Comparison of ENCODE assay signal across 7 cellular contexts in genomic region chr6:7058250-7058923, GRCh38. TPM values are rescaled to one million over a fixed set of nuclear protein-coding genes. Genes with fewer than 3 reads are reported as not detected.
A peak's percentile ranks its signal among the peaks of the same experiment; 100 is the strongest.
DNase-seq lines count a peak whose midpoint lies in the region; ATAC-seq and TF ChIP-seq lines count a peak whose summit lies in the region.

No MANE protein-coding gene starts in this region.

- no peaks in the 10 kb centered on the region for H3K9me3 Mint-ChIP-seq in activated T-helper 1 cell treated with anti-CD3 and anti-CD28 coated beads, Interleukin-12 subunit alpha, Interleukin-12 subunit beta, Interleukin-2, Interleukin-4 antibody, amounts not matched to agents 30 ng/mL and 10 ng/mL and 1 ng/mL, durations not matched to agents 14 hours and 24 hours and 36 hours

- peaks cover 65% of the 10 kb centered on the region for H3K27me3 Mint-ChIP-seq in activated T-helper 1 cell treated with anti-CD3 and anti-CD28 coated beads, Interleukin-12 subunit alpha, Interleukin-12 subunit beta, Interleukin-2, Interleukin-4 antibody, amounts not matched to agents 30 ng/mL and 10 ng/mL and 1 ng/mL, durations not matched to agents 14 hours and 24 hours and 36 hours (ENCODE audit: insufficient read depth)

- no peaks in the 10 kb centered on the region for H3F3A ChIP-seq in MM.1S (ENCODE audit: insufficient read depth, low read length)

- no peak for TF ChIP-seq CTCF in HEK293 (tag by site-specific recombination; IDR thresholded peaks at IDR 0.05)
- no peak for TF ChIP-seq CTCF in MM.1S (IDR thresholded peaks at IDR 0.05; ENCODE audit: low read length)

- ATAC-seq in esophagus mucosa: peak; percentile 97

- POLR2A ChIA-PET in HEK293 (lab: Yijun Ruan, JAX): interaction anchor here (0.6 to 1.8 kb wide), 5 partner anchors 11 to 49 kb away, joined by 3 to 6 read pairs (median 4); partner anchors contain the start of gene RREB1

- H3K27ac ChIP-seq in HEK293 (ENCODE audit: extremely low read depth, low read depth, low read length) (no peak overlapping the region), skin epidermis (peak overlapping the region in 18 of 21 experiments; percentile 4 to 78 (median 59)), MM.1S (ENCODE audit: low read length) (no peak overlapping the region)

- H3K9me3 ChIP-seq in HEK293 (ENCODE audit: control insufficient read depth, insufficient read depth, low read depth, low read length) (no peaks in the 10 kb centered on the region), MM.1S (replicated peaks; ENCODE audit: insufficient read depth, low read length) (no peaks in the 10 kb centered on the region)

- H3K4me3 ChIP-seq in HEK293 (ENCODE audit: low read depth, low read length) (no peak overlapping the region), skin epidermis (no peak overlapping the region), MM.1S (ENCODE audit: low read length) (no peak overlapping the region)

- DNase-seq in OCI-M1 (lab: John Stamatoyannopoulos, UW) (peak; percentile 83), head of caudate nucleus (no peak), MM.1S (no peak)
- no peak for DNase-seq in activated T-helper 1 cell treated with anti-CD3 and anti-CD28 coated beads, Interleukin-12 subunit alpha, Interleukin-12 subunit beta, Interleukin-2, Interleukin-4 antibody, amounts not matched to agents 30 ng/mL and 10 ng/mL and 1 ng/mL, durations not matched to agents 14 hours and 24 hours and 36 hours (ENCODE audit: low spot score)

- CTCF ChIA-PET in HEK293 (lab: Yijun Ruan, JAX): interaction anchor here (0.7 to 1.1 kb wide), 2 partner anchors 10 to 15 kb away, joined by 4 to 5 read pairs; no protein-coding TSS in a partner anchor

- no peaks in the 10 kb centered on the region for H3K9me2 ChIP-seq in MM.1S (replicated peaks; ENCODE audit: insufficient read depth, low read length)

- no peaks in the 10 kb centered on the region for H3K4me1 ChIP-seq in HEK293 (ENCODE audit: control insufficient read depth, insufficient read depth, low read length)
- H3K4me1 ChIP-seq in MM.1S (ENCODE audit: low read length): no peaks in the 10 kb centered on the region

- H3K4me2 ChIP-seq in MM.1S (ENCODE audit: low read depth, low read length): no peak overlapping the region

- peaks cover 9% of the 10 kb centered on the region for H3K4me1 Mint-ChIP-seq in activated T-helper 1 cell treated with anti-CD3 and anti-CD28 coated beads, Interleukin-12 subunit alpha, Interleukin-12 subunit beta, Interleukin-2, Interleukin-4 antibody, amounts not matched to agents 30 ng/mL and 10 ng/mL and 1 ng/mL, durations not matched to agents 14 hours and 24 hours and 36 hours (ENCODE audit: low read depth)

- no peaks in the 10 kb centered on the region for H3K79me2 ChIP-seq in MM.1S (ENCODE audit: low read length)

- H2AFZ ChIP-seq in MM.1S (ENCODE audit: low read length): no peak overlapping the region

- no peaks in the 10 kb centered on the region for H4K20me1 ChIP-seq in MM.1S (ENCODE audit: insufficient read depth, low read length)

- no peaks in the 10 kb centered on the region for H3K36me3 Mint-ChIP-seq in activated T-helper 1 cell treated with anti-CD3 and anti-CD28 coated beads, Interleukin-12 subunit alpha, Interleukin-12 subunit beta, Interleukin-2, Interleukin-4 antibody, amounts not matched to agents 30 ng/mL and 10 ng/mL and 1 ng/mL, durations not matched to agents 14 hours and 24 hours and 36 hours (ENCODE audit: low read depth)

- H3K4me3 Mint-ChIP-seq in activated T-helper 1 cell treated with anti-CD3 and anti-CD28 coated beads, Interleukin-12 subunit alpha, Interleukin-12 subunit beta, Interleukin-2, Interleukin-4 antibody, amounts not matched to agents 30 ng/mL and 10 ng/mL and 1 ng/mL, durations not matched to agents 14 hours and 24 hours and 36 hours: no peak overlapping the region

- no peak overlapping the region for H3K27ac Mint-ChIP-seq in activated T-helper 1 cell treated with anti-CD3 and anti-CD28 coated beads, Interleukin-12 subunit alpha, Interleukin-12 subunit beta, Interleukin-2, Interleukin-4 antibody, amounts not matched to agents 30 ng/mL and 10 ng/mL and 1 ng/mL, durations not matched to agents 14 hours and 24 hours and 36 hours

- intact Hi-C loops in activated T-helper 1 cell treated with anti-CD3 and anti-CD28 coated beads, Interleukin-12 subunit alpha, Interleukin-12 subunit beta, Interleukin-2, Interleukin-4 antibody, amounts not matched to agents 30 ng/mL and 10 ng/mL and 1 ng/mL, durations not matched to agents 14 hours and 24 hours and 36 hours (cut with micrococcal nuclease): no loop called here
- intact Hi-C loops in head of caudate nucleus (cut with DNase I): no loop called here

- no peaks in the 10 kb centered on the region; the same call in 1 of the 2 replicates for H3K27me3 ChIP-seq in MM.1S (replicated peaks; ENCODE audit: insufficient read depth, low read length)

- no peak overlapping the region for H3K9ac ChIP-seq in MM.1S (ENCODE audit: low read length)

- H3K36me3 ChIP-seq in HEK293 (ENCODE audit: control insufficient read depth in 2 of 2, insufficient read depth in 1 of 2, low read length in 2 of 2) (no peaks in the 10 kb centered on the region), MM.1S (replicated peaks; ENCODE audit: insufficient read depth, low read length) (no peaks in the 10 kb centered on the region)

TF ChIP-seq in HEK293, 187 proteins besides CTCF, POLR2A, EP300 and RAD21 (continues in another document):
- no peak for TF ChIP-seq ZBTB26 (tag by site-specific recombination; optimal IDR thresholded peaks at IDR 0.05)
- TF ChIP-seq ZNF335 (tag by site-specific recombination; conservative IDR thresholded peaks at IDR 0.05): 0 out of 2 replicates have a peak, but pooled peaks have one; percentile 10
- TF ChIP-seq ZBTB17 (tag by site-specific recombination; IDR thresholded peaks at IDR 0.05): peak; percentile 72
- no peak for TF ChIP-seq ZNF529 (tag by site-specific recombination; IDR thresholded peaks at IDR 0.05; ENCODE audit: insufficient replicate concordance)
- 0 out of 2 replicates have a peak, but pooled peaks have one; percentile 12 for TF ChIP-seq PATZ1 (tag by site-specific recombination; IDR thresholded peaks at IDR 0.05)
- peak; percentile 38; the same call in 1 of the 2 replicates for TF ChIP-seq ZNF398 (tag by site-specific recombination; IDR thresholded peaks at IDR 0.05)
- TF ChIP-seq ZNF660 (tag by site-specific recombination; IDR thresholded peaks at IDR 0.05): 0 out of 2 replicates have a peak, but pooled peaks have one; percentile 38
- peak; percentile 50 for TF ChIP-seq ZNF366 (tag by site-specific recombination; conservative IDR thresholded peaks at IDR 0.05)
- peak; percentile 64; the same call in 1 of the 2 replicates for TF ChIP-seq ZNF629 (tag by site-specific recombination; IDR thresholded peaks at IDR 0.05)
- 0 out of 2 replicates have a peak, but pooled peaks have one; percentile 38 for TF ChIP-seq ZBTB21 (tag by site-specific recombination; IDR thresholded peaks at IDR 0.05)
- no peak for TF ChIP-seq PRDM1 (tag by site-specific recombination; IDR thresholded peaks at IDR 0.05)

RNA-seq across cellular contexts. Expression of gene RREB1, which starts 49.4 kb away (rescaled TPM):
- 75.8 TPM for total RNA-seq in esophagus mucosa
- total RNA-seq in activated T-helper 1 cell treated with anti-CD3 and anti-CD28 coated beads, Interleukin-12 subunit alpha, Interleukin-12 subunit beta, Interleukin-2, Interleukin-4 antibody, amounts not matched to agents 30 ng/mL and 10 ng/mL and 1 ng/mL, durations not matched to agents 14 hours and 24 hours and 36 hours: 12.3 and 12.7 TPM in 2 replicates

Comparison
In these comparisons a context has a peak if more than half of its experiments do, and no peak if none do; other contexts are left out.
1. H3K27ac ChIP-seq: peak in skin epidermis (18 of 21); none in HEK293 (single experiment) and MM.1S (single experiment).